Comparison of ENCODE assay signal across 8 cellular contexts in genomic region chr2:237616373-237617304, GRCh38. TPM values are rescaled to one million over a fixed set of nuclear protein-coding genes. Genes with fewer than 3 reads are reported as not detected.
A peak's percentile ranks its signal among the peaks of the same experiment; 100 is the strongest.
DNase-seq lines count a peak whose midpoint lies in the region; ATAC-seq, FAIRE-seq and TF ChIP-seq lines count a peak whose summit lies in the region.

No MANE protein-coding gene starts in this region.

- TF ChIP-seq CTCF in gastroesophageal sphincter (IDR thresholded peaks at IDR 0.05) (no peak), gastrocnemius medialis (IDR thresholded peaks at IDR 0.05 in 4 of 5, conservative IDR thresholded peaks at IDR 0.05 in 1 of 5) (no peak), omental fat pad (IDR thresholded peaks at IDR 0.05) (no peak)

- H3K9me3 ChIP-seq in gastroesophageal sphincter, result no peaks in the 10 kb centered on the region
- H3K9me3 ChIP-seq in gastrocnemius medialis, result no peaks in the 10 kb centered on the region

- in situ Hi-C loops in gastrocnemius medialis (cut with MboI; ENCODE audit: low sequenced_read_pairs in 4 of 4), result no loop called here

- H3K36me3 Mint-ChIP-seq in T-helper 2 cell treated with Interferon-gamma antibody and Interleukin-4, amounts not matched to agents 5 μg/mL and 100 μg/mL, for 36 hours (ENCODE audit: low read depth), result no peaks in the 10 kb centered on the region

- H3K36me3 ChIP-seq in gastroesophageal sphincter (no peaks in the 10 kb centered on the region), gastrocnemius medialis (no peaks in the 10 kb centered on the region)

- peak overlapping the region; percentile 63 for H3K4me3 Mint-ChIP-seq in T-helper 2 cell treated with Interferon-gamma antibody and Interleukin-4, amounts not matched to agents 5 μg/mL and 100 μg/mL, for 36 hours

- TF ChIP-seq EP300 in gastroesophageal sphincter (IDR thresholded peaks at IDR 0.05), result no peak

- TF ChIP-seq POLR2A in gastroesophageal sphincter (IDR thresholded peaks at IDR 0.05), result no peak
- TF ChIP-seq POLR2A in gastrocnemius medialis (IDR thresholded peaks at IDR 0.05), result no peak

- H3K4me1 Mint-ChIP-seq in T-helper 2 cell treated with Interferon-gamma antibody and Interleukin-4, amounts not matched to agents 5 μg/mL and 100 μg/mL, for 36 hours (ENCODE audit: low read depth), result peaks cover 24% of the 10 kb centered on the region

- intact Hi-C loops in gastrocnemius medialis (cut with DNase I; ENCODE audit: low total_unique reads), result no loop called here

- 11 to 15% methylated on average over 10 to 11 of the region's 12 CpGs for WGBS in gastroesophageal sphincter (ENCODE audit: low coverage in 1 of 2), 2 donors

- H3K27me3 ChIP-seq in gastroesophageal sphincter (no peaks in the 10 kb centered on the region), gastrocnemius medialis (no peaks in the 10 kb centered on the region)

- H3K9me3 Mint-ChIP-seq in T-helper 2 cell treated with Interferon-gamma antibody and Interleukin-4, amounts not matched to agents 5 μg/mL and 100 μg/mL, for 36 hours, result no peaks in the 10 kb centered on the region

- H3K27ac Mint-ChIP-seq in T-helper 2 cell treated with Interferon-gamma antibody and Interleukin-4, amounts not matched to agents 5 μg/mL and 100 μg/mL, for 36 hours, result no peak overlapping the region

- DNase-seq in GM04503 (ENCODE audit: low read depth), result peak; percentile 77
- DNase-seq in T-helper 2 cell treated with Interferon-gamma antibody and Interleukin-4, amounts not matched to agents 5 μg/mL and 100 μg/mL, for 36 hours (ENCODE audit: low spot score), result no peak
- DNase-seq in gastrocnemius medialis, result no peak
- DNase-seq in omental fat pad (ENCODE audit: low spot score), result no peak
- DNase-seq in COR-L47 (lab: John Stamatoyannopoulos, UW), result no peak
- no peak for DNase-seq in NCI-H226
- DNase-seq in urothelium cell line (ENCODE audit: low spot score), result no peak

- H3K27ac ChIP-seq in gastroesophageal sphincter, result peak overlapping the region; percentile 75 to 93 (median 87)
- peak overlapping the region; percentile 61 to 69 (median 67) for H3K27ac ChIP-seq in gastrocnemius medialis

- FAIRE-seq in urothelium cell line (lab: Jason Lieb, UNC), result no peak

- H3K4me3 ChIP-seq in gastroesophageal sphincter, result no peak overlapping the region
- no peak overlapping the region for H3K4me3 ChIP-seq in gastrocnemius medialis

- H3K4me1 ChIP-seq in gastroesophageal sphincter (peaks cover 19 to 40% (median 20%) of the 10 kb centered on the region in 3 donors), gastrocnemius medialis (peaks cover 34 to 36% of the 10 kb centered on the region in 2 donors)

- H3K27me3 Mint-ChIP-seq in T-helper 2 cell treated with Interferon-gamma antibody and Interleukin-4, amounts not matched to agents 5 μg/mL and 100 μg/mL, for 36 hours (ENCODE audit: low read depth), result peaks cover 10% of the 10 kb centered on the region

- ATAC-seq in gastroesophageal sphincter (peak; percentile 89), gastrocnemius medialis (peak; percentile 76 to 81), omental fat pad (ENCODE audit: low FRiP score) (no peak)

RNA-seq across cellular contexts. Expression of gene LRRFIP1, which starts 10.7 kb away (rescaled TPM):
- total RNA-seq in gastroesophageal sphincter (100 to 1,000 TPM; 164 to 225 (median 179) TPM), gastrocnemius medialis (10 to 100 TPM; 37.9 to 74.1 (median 54.0) TPM), omental fat pad (100 to 1,000 TPM in 3 of 4 donors, 10 to 100 TPM in 1; 90.0 to 257 (median 113) TPM)

RNA-seq across cellular contexts. Expression of gene RAB17, which starts 26.1 kb away (rescaled TPM):
- total RNA-seq in gastroesophageal sphincter (1 to 10 TPM in 3 of 4 donors, under 1 TPM in 1; 0.81 to 6.7 (median 3.2) TPM), gastrocnemius medialis (1 to 10 TPM in 1 of 4 donors, under 1 TPM in 1, not detected in 2; 0.42 to 1.3 TPM), omental fat pad (1 to 10 TPM in 2 of 4 donors, under 1 TPM in 1, not detected in 1; 0.84 to 8.6 (median 3.5) TPM)

RNA-seq across cellular contexts. Expression of gene PRLH, which starts 50.3 kb away (rescaled TPM):
- not detected for total RNA-seq in gastroesophageal sphincter
- not detected for total RNA-seq in gastrocnemius medialis
- not detected for total RNA-seq in omental fat pad
